16 cellular contexts compared by ENCODE assay signal in genomic region chr6:19478273-19478672, GRCh38.
DNase-seq lines count a peak whose midpoint lies in the region; ATAC-seq, FAIRE-seq and TF ChIP-seq lines count a peak whose summit lies in the region.
"Had no signal": no experiment of that assay in that cellular context is flagged by ENCODE, and none has a peak within 500 bp of the region (broad histone marks: within the 10 kb centered on the region; RNA-seq: fewer than 3 reads in every experiment).

No MANE protein-coding gene starts in this region.

- no peaks in the 10 kb centered on the region for H4K20me1 ChIP-seq in PC-9 (ENCODE audit: insufficient read depth)

- no peak overlapping the region for H4K8ac ChIP-seq in mesenchymal stem cell (ENCODE audit: low read length)

- POLR2A ChIA-PET in PC-9 (lab: Charles Lee; ENCODE audit: unreplicated experiment) = interaction anchor here (0.5 kb wide), 1 partner anchor 14 kb away, joined by 4 read pairs; no protein-coding TSS in a partner anchor

- peak overlapping the region; percentile 41 for H3K9ac ChIP-seq in mesenchymal stem cell (ENCODE audit: low read length)

- no peak overlapping the region for H3K18ac ChIP-seq in mesenchymal stem cell (ENCODE audit: low read depth in 1 of 2, low read length in 2 of 2)

- H2BK12ac ChIP-seq in mesenchymal stem cell (ENCODE audit: low read length in 2 of 2) = no peak overlapping the region

- no peak overlapping the region for H2BK15ac ChIP-seq in mesenchymal stem cell (ENCODE audit: low read depth, poor library complexity, severe bottlenecking)

- peaks cover 1% of the 10 kb centered on the region for H3K36me3 Mint-ChIP-seq in progenitor cell of endocrine pancreas (ENCODE audit: insufficient read depth)
- no peaks in the 10 kb centered on the region for H3K36me3 Mint-ChIP-seq in activated CD8-positive, alpha-beta memory T cell treated with anti-CD3 and anti-CD28 coated beads, Interleukin-2, amount 10 ng/mL, durations not matched to agents 7 days and 5 days

- H3K27me3 Mint-ChIP-seq in progenitor cell of endocrine pancreas = no peaks in the 10 kb centered on the region
- H3K27me3 Mint-ChIP-seq in activated CD8-positive, alpha-beta memory T cell treated with anti-CD3 and anti-CD28 coated beads, Interleukin-2, amount 10 ng/mL, durations not matched to agents 7 days and 5 days = no peaks in the 10 kb centered on the region
- H3K27me3 Mint-ChIP-seq: B cell; CD4-positive, alpha-beta T cell had no signal

- H3K27ac ChIP-seq in PC-9 (peak overlapping the region; percentile 51; the same call in 1 of the 2 replicates), mesenchymal stem cell (ENCODE audit: low read length, poor library complexity, severe bottlenecking) (no peak overlapping the region), tibial artery (no peak overlapping the region), pancreas (no peak overlapping the region)

- no peak overlapping the region for H2AK5ac ChIP-seq in mesenchymal stem cell (ENCODE audit: low read length, severe bottlenecking)

- peak overlapping the region in 1 of 2 experiments; percentile 7 for H3K14ac ChIP-seq in mesenchymal stem cell (ENCODE audit: low read length in 2 of 2)

- H3F3A ChIP-seq in PC-9 (ENCODE audit: insufficient read depth, low read depth) = peaks cover 5% of the 10 kb centered on the region; the same call in 1 of the 2 replicates

- H2BK120ac ChIP-seq in mesenchymal stem cell (ENCODE audit: low read depth, low read length) = peak overlapping the region; percentile 73

- DNase-seq in PC-9 = no peak
- no peak for DNase-seq in mesenchymal stem cell
- no peak for DNase-seq in progenitor cell of endocrine pancreas (ENCODE audit: low spot score, unreplicated experiment)
- peak; percentile 26 to 70 for DNase-seq in tibial artery
- DNase-seq in pancreas = no peak
- no peak for DNase-seq in posterior vena cava (ENCODE audit: low spot score)
- DNase-seq in activated CD8-positive, alpha-beta memory T cell treated with anti-CD3 and anti-CD28 coated beads, Interleukin-2, amount 10 ng/mL, durations not matched to agents 7 days and 5 days = no peak
- DNase-seq in stimulated activated naive CD4-positive, alpha-beta T cell (lab: John Stamatoyannopoulos, UW) = no peak
- DNase-seq: ACHN; C1 segment of cervical spinal cord; CD4-positive, alpha-beta T cell; DMS79; HCEC 1CT had no signal

- H3K27me3 ChIP-seq in PC-9 (ENCODE audit: insufficient read depth, low read depth) = no peaks in the 10 kb centered on the region
- H3K27me3 ChIP-seq in mesenchymal stem cell (ENCODE audit: control insufficient read depth in 1 of 2, insufficient read depth in 1 of 2, low read length in 2 of 2) = no peaks in the 10 kb centered on the region
- no peaks in the 10 kb centered on the region for H3K27me3 ChIP-seq in tibial artery
- H3K27me3 ChIP-seq in pancreas = no peaks in the 10 kb centered on the region

- no peaks in the 10 kb centered on the region for H3K79me2 ChIP-seq in PC-9 (ENCODE audit: low read depth)

- intact Hi-C loops in PC-9 (cut with micrococcal nuclease; ENCODE audit: unreplicated experiment) (loop anchor here (5.0 to 10.0 kb wide), 2 partner anchors 143 to 579 kb away; no protein-coding TSS in a partner anchor), tibial artery (cut with DNase I; ENCODE audit: low total_unique reads) (no loop called here), pancreas (cut with DNase I) (no loop called here), posterior vena cava (cut with DNase I) (no loop called here)

- FAIRE-seq in pancreas (lab: Jason Lieb, UNC) = no peak
- FAIRE-seq: GM12878, GM18507 had no signal

- CTCF ChIA-PET in PC-9 (lab: Charles Lee) = no interaction called here
- CTCF ChIA-PET in activated CD8-positive, alpha-beta memory T cell treated with anti-CD3 and anti-CD28 coated beads, Interleukin-2, amount 10 ng/mL, durations not matched to agents 7 days and 5 days (lab: Charles Lee) = no interaction called here

- H3K4me1 ChIP-seq in PC-9 (replicated peaks; ENCODE audit: insufficient read depth) (peaks cover 32% of the 10 kb centered on the region), mesenchymal stem cell (ENCODE audit: control insufficient read depth, insufficient read depth, low read depth, low read length) (no peaks in the 10 kb centered on the region), tibial artery (no peaks in the 10 kb centered on the region), pancreas (no peaks in the 10 kb centered on the region)

- H3K4me2 ChIP-seq in PC-9 (peak overlapping the region; percentile 35; the same call in 1 of the 2 replicates), mesenchymal stem cell (ENCODE audit: low read length, poor library complexity, severe bottlenecking) (no peak overlapping the region)

- 54% methylated on average over 4 of the region's 4 CpGs for WGBS in mesenchymal stem cell
- WGBS in pancreas, 2 donors = 61 to 74% methylated on average over 3 to 4 of the region's 4 CpGs

- H3K27ac Mint-ChIP-seq in progenitor cell of endocrine pancreas = peak overlapping the region; percentile 81
- H3K27ac Mint-ChIP-seq in activated CD8-positive, alpha-beta memory T cell treated with anti-CD3 and anti-CD28 coated beads, Interleukin-2, amount 10 ng/mL, durations not matched to agents 7 days and 5 days = no peak overlapping the region
- H3K27ac Mint-ChIP-seq: B cell; CD4-positive, alpha-beta T cell had no signal

- peaks cover 25% of the 10 kb centered on the region for H3K9me3 Mint-ChIP-seq in progenitor cell of endocrine pancreas (ENCODE audit: low read depth)
- peaks cover 10% of the 10 kb centered on the region for H3K9me3 Mint-ChIP-seq in activated CD8-positive, alpha-beta memory T cell treated with anti-CD3 and anti-CD28 coated beads, Interleukin-2, amount 10 ng/mL, durations not matched to agents 7 days and 5 days (ENCODE audit: low read depth)

- H3K9me3 ChIP-seq in PC-9 (ENCODE audit: insufficient read depth, low read depth) (no peaks in the 10 kb centered on the region), mesenchymal stem cell (ENCODE audit: control insufficient read depth, low read length) (no peaks in the 10 kb centered on the region), tibial artery (no peaks in the 10 kb centered on the region), pancreas (no peaks in the 10 kb centered on the region)

- H2BK5ac ChIP-seq in mesenchymal stem cell (ENCODE audit: low read depth, low read length, poor library complexity, severe bottlenecking) = no peak overlapping the region

- H3K36me3 ChIP-seq in PC-9 (ENCODE audit: low read depth) = no peaks in the 10 kb centered on the region
- H3K36me3 ChIP-seq in mesenchymal stem cell (ENCODE audit: control insufficient read depth in 1 of 2, insufficient read depth in 2 of 2, low read depth in 1 of 2, low read length in 2 of 2) = no peaks in the 10 kb centered on the region
- H3K36me3 ChIP-seq in tibial artery = no peaks in the 10 kb centered on the region
- no peaks in the 10 kb centered on the region for H3K36me3 ChIP-seq in pancreas

- no peaks in the 10 kb centered on the region for H3K9me2 ChIP-seq in PC-9 (ENCODE audit: insufficient read depth)

- no peak overlapping the region for H4K91ac ChIP-seq in mesenchymal stem cell (ENCODE audit: low read length)

- no peak overlapping the region for H3K4me3 Mint-ChIP-seq in progenitor cell of endocrine pancreas (ENCODE audit: low read depth)
- H3K4me3 Mint-ChIP-seq in activated CD8-positive, alpha-beta memory T cell treated with anti-CD3 and anti-CD28 coated beads, Interleukin-2, amount 10 ng/mL, durations not matched to agents 7 days and 5 days = no peak overlapping the region
- H3K4me3 Mint-ChIP-seq: B cell; CD4-positive, alpha-beta T cell had no signal

- H3K23ac ChIP-seq in mesenchymal stem cell (ENCODE audit: low read length in 2 of 2) = no peak overlapping the region

- H3K4ac ChIP-seq in mesenchymal stem cell (ENCODE audit: low read depth in 1 of 2, low read length in 2 of 2) = no peak overlapping the region

- H3K4me3 ChIP-seq in PC-9 (no peak overlapping the region), mesenchymal stem cell (ENCODE audit: insufficient read depth in 1 of 2, low read depth in 1 of 2, low read length in 2 of 2) (no peak overlapping the region), tibial artery (no peak overlapping the region), pancreas (no peak overlapping the region)
- H3K4me3 ChIP-seq: GM12878 had no signal

- no peak for TF ChIP-seq CTCF in PC-9 (conservative IDR thresholded peaks at IDR 0.05)
- no peak for TF ChIP-seq CTCF in progenitor cell of endocrine pancreas (IDR thresholded peaks at IDR 0.05; ENCODE audit: unreplicated experiment)
- TF ChIP-seq CTCF in tibial artery (IDR thresholded peaks at IDR 0.05) = no peak
- TF ChIP-seq CTCF in pancreas (IDR thresholded peaks at IDR 0.05) = no peak

- no peaks in the 10 kb centered on the region for H3K79me1 ChIP-seq in mesenchymal stem cell (replicated peaks; ENCODE audit: low read length, poor library complexity, severe bottlenecking)

- BruUV-seq in PC-9 (replicated peaks; lab: Mats Ljungman, UMichigan) = TSS peak; percentile 98

- H3K4me1 Mint-ChIP-seq in progenitor cell of endocrine pancreas (ENCODE audit: low read depth) = no peaks in the 10 kb centered on the region
- no peaks in the 10 kb centered on the region for H3K4me1 Mint-ChIP-seq in activated CD8-positive, alpha-beta memory T cell treated with anti-CD3 and anti-CD28 coated beads, Interleukin-2, amount 10 ng/mL, durations not matched to agents 7 days and 5 days
- H3K4me1 Mint-ChIP-seq: B cell had no signal

- H2AFZ ChIP-seq in PC-9 (no peak overlapping the region), mesenchymal stem cell (ENCODE audit: low read depth, low read length) (no peak overlapping the region)

- ATAC-seq in pancreas = no peak
- no peak for ATAC-seq in activated CD8-positive, alpha-beta memory T cell treated with anti-CD3 and anti-CD28 coated beads, Interleukin-2, amount 10 ng/mL, durations not matched to agents 7 days and 5 days
- ATAC-seq: GM12878 had no signal

Comparison
In these comparisons a context has a peak if more than half of its experiments do, and no peak if none do; other contexts are left out.
1. DNase-seq: peak in tibial artery (2 of 2); none in PC-9 (0 of 2), mesenchymal stem cell (single experiment), progenitor cell of endocrine pancreas (single experiment), pancreas (0 of 6), posterior vena cava (single experiment), activated CD8-positive, alpha-beta memory T cell treated with anti-CD3 and anti-CD28 coated beads, Interleukin-2, amount 10 ng/mL, durations not matched to agents 7 days and 5 days (single experiment) and stimulated activated naive CD4-positive, alpha-beta T cell (0 of 6).